Comparison of ENCODE assay signal across 11 cellular contexts in the genomic region with DNA sequence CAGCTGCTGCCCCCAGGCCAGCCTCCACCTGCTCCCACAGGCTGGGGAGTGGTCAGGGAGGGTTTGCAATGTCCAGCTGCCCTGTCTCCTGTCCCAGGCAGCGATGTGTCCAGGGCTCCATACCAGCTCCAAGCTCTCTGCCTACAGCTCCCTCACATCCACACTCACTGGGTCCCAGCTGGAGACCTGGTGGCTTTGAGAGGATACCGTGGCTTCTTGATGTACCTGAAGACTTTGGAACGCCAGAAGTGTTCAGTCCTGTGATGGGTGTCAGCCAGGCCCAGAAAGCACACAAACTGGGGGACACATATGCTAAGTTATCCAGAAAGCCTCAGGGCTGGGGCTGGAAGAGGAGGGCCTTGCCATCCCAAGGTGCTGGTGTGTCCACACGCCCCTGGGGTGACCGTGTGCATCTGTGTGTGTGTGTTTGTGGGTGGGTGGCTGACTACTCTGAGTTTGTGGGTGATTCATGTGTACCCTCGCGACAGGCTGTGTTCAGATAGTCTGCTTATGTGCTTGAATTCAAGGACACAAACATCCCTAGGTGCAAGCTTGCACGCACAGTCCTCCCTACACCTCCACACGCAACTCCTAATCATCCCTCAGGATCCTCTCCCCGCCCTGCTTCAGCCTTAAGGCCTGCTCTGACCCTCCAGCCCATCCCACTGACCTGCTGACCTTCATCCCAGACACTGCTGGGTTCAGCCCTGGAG. TPM values are rescaled to one million over a fixed set of nuclear protein-coding genes. Genes with fewer than 3 reads are reported as not detected.
A peak's percentile ranks its signal among the peaks of the same experiment; 100 is the strongest.
DNase-seq lines count a peak whose midpoint lies in the region; ATAC-seq and TF ChIP-seq lines count a peak whose summit lies in the region.
"Had no signal": no experiment of that assay in that cellular context is flagged by ENCODE, and none has a peak within 500 bp of the region (broad histone marks: within the 10 kb centered on the region; RNA-seq: fewer than 3 reads in every experiment).

No MANE protein-coding gene starts in this region.

- DNase-seq in stimulated activated naive CD8-positive, alpha-beta T cell treated with anti-CD3 and anti-CD28 coated beads, Interleukin-15, Interleukin-2, amounts not matched to agents 100 U/mL and 50 U/mL, for 24 hours = no peak
- DNase-seq in activated naive CD8-positive, alpha-beta T cell treated with anti-CD3 and anti-CD28 coated beads, Interleukin-2, amount 10 ng/mL, durations not matched to agents 7 days and 5 days = no peak
- DNase-seq in GM13976 (ENCODE audit: low spot score) = no peak
- no peak for DNase-seq in NCI-H82 (lab: John Stamatoyannopoulos, UW)
- no peak for DNase-seq in NCI-H1417 treated with DMSO at 0.1 percent for 48 hours (lab: John Stamatoyannopoulos, UW)
- DNase-seq: activated CD4-positive, alpha-beta T cell treated with anti-CD3 and anti-CD28 coated beads, Interleukin-2, amount 50 U/mL, for 48 hours; NCI-H1417; NCI-H774 had no signal

- TF ChIP-seq CTCF in GM13976 (IDR thresholded peaks at IDR 0.05; ENCODE audit: borderline replicate concordance, control extremely low read depth, extremely low read depth, insufficient read depth, missing control alignments) = no peak

- H3K27me3 Mint-ChIP-seq in stimulated activated naive CD8-positive, alpha-beta T cell treated with anti-CD3 and anti-CD28 coated beads, Interleukin-15, Interleukin-2, amounts not matched to agents 100 ng/mL and 50 ng/mL, for 24 hours = no peaks in the 10 kb centered on the region
- H3K27me3 Mint-ChIP-seq in activated naive CD8-positive, alpha-beta T cell treated with anti-CD3 and anti-CD28 coated beads, Interleukin-2, amount 10 ng/mL, durations not matched to agents 7 days and 5 days = no peaks in the 10 kb centered on the region

- no peak overlapping the region for H3K4me3 Mint-ChIP-seq in stimulated activated naive CD8-positive, alpha-beta T cell treated with anti-CD3 and anti-CD28 coated beads, Interleukin-15, Interleukin-2, amounts not matched to agents 100 ng/mL and 50 ng/mL, for 24 hours
- H3K4me3 Mint-ChIP-seq in activated naive CD8-positive, alpha-beta T cell treated with anti-CD3 and anti-CD28 coated beads, Interleukin-2, amount 10 ng/mL, durations not matched to agents 7 days and 5 days = peak overlapping the region; percentile 81

- in situ Hi-C loops in GM13976 (cut with MboI; ENCODE audit: low sequenced_read_pairs, unreplicated experiment) = no loop called here

- no peaks in the 10 kb centered on the region for H3K36me3 Mint-ChIP-seq in stimulated activated naive CD8-positive, alpha-beta T cell treated with anti-CD3 and anti-CD28 coated beads, Interleukin-15, Interleukin-2, amounts not matched to agents 100 ng/mL and 50 ng/mL, for 24 hours (ENCODE audit: low read depth)
- H3K36me3 Mint-ChIP-seq in activated naive CD8-positive, alpha-beta T cell treated with anti-CD3 and anti-CD28 coated beads, Interleukin-2, amount 10 ng/mL, durations not matched to agents 7 days and 5 days = peaks cover 3% of the 10 kb centered on the region

- no peaks in the 10 kb centered on the region for H3K4me1 ChIP-seq in muscle layer of duodenum (ENCODE audit: control insufficient read depth in 1 of 2, insufficient read depth in 2 of 2, low read length in 2 of 2)

- H3K4me3 ChIP-seq in muscle layer of duodenum (ENCODE audit: low read depth in 1 of 2, low read length in 2 of 2) = no peak overlapping the region

- no peaks in the 10 kb centered on the region for H3K27me3 ChIP-seq in muscle layer of duodenum (ENCODE audit: low read depth, low read length)

- H3K36me3 ChIP-seq in muscle layer of duodenum (ENCODE audit: control insufficient read depth in 1 of 2, insufficient read depth in 2 of 2, low read length in 2 of 2) = no peaks in the 10 kb centered on the region

- no peaks in the 10 kb centered on the region for H3K9me3 Mint-ChIP-seq in stimulated activated naive CD8-positive, alpha-beta T cell treated with anti-CD3 and anti-CD28 coated beads, Interleukin-15, Interleukin-2, amounts not matched to agents 100 ng/mL and 50 ng/mL, for 24 hours
- no peaks in the 10 kb centered on the region for H3K9me3 Mint-ChIP-seq in activated naive CD8-positive, alpha-beta T cell treated with anti-CD3 and anti-CD28 coated beads, Interleukin-2, amount 10 ng/mL, durations not matched to agents 7 days and 5 days

- H3K4me1 Mint-ChIP-seq in stimulated activated naive CD8-positive, alpha-beta T cell treated with anti-CD3 and anti-CD28 coated beads, Interleukin-15, Interleukin-2, amounts not matched to agents 100 ng/mL and 50 ng/mL, for 24 hours (ENCODE audit: low read depth) = peaks cover 62% of the 10 kb centered on the region
- peaks cover 53% of the 10 kb centered on the region for H3K4me1 Mint-ChIP-seq in activated naive CD8-positive, alpha-beta T cell treated with anti-CD3 and anti-CD28 coated beads, Interleukin-2, amount 10 ng/mL, durations not matched to agents 7 days and 5 days

- no peak for ATAC-seq in stimulated activated naive CD8-positive, alpha-beta T cell treated with anti-CD3 and anti-CD28 coated beads, Interleukin-15, Interleukin-2, amounts not matched to agents 100 U/mL and 50 U/mL, for 24 hours
- ATAC-seq in activated naive CD8-positive, alpha-beta T cell treated with anti-CD3 and anti-CD28 coated beads, Interleukin-2, amount 10 ng/mL, durations not matched to agents 7 days and 5 days (ENCODE audit: low read depth) = no peak
- no peak for ATAC-seq in GM21825 (IDR thresholded peaks at IDR 0.05; ENCODE audit: unreplicated experiment)

- peak overlapping the region; percentile 56 for H3K27ac Mint-ChIP-seq in stimulated activated naive CD8-positive, alpha-beta T cell treated with anti-CD3 and anti-CD28 coated beads, Interleukin-15, Interleukin-2, amounts not matched to agents 100 ng/mL and 50 ng/mL, for 24 hours
- peak overlapping the region; percentile 94 for H3K27ac Mint-ChIP-seq in activated naive CD8-positive, alpha-beta T cell treated with anti-CD3 and anti-CD28 coated beads, Interleukin-2, amount 10 ng/mL, durations not matched to agents 7 days and 5 days

- POLR2A ChIA-PET in activated naive CD8-positive, alpha-beta T cell treated with anti-CD3 and anti-CD28 coated beads, Interleukin-2, amount 10 ng/mL, durations not matched to agents 7 days and 5 days (lab: Charles Lee) = interaction anchor here (0.6 to 8.4 kb wide), 9 partner anchors 9 to 192 kb away, joined by 3 to 238 read pairs (median 6); a partner anchor contains a TSS

- H3K9me3 ChIP-seq in muscle layer of duodenum (ENCODE audit: control insufficient read depth in 1 of 2, low read length in 2 of 2) = no peaks in the 10 kb centered on the region

- H3K27ac ChIP-seq in muscle layer of duodenum (ENCODE audit: low read length) = peak overlapping the region; percentile 86

RNA-seq across cellular contexts. Expression of a gene that starts 33.3 kb away (rescaled TPM):
- total RNA-seq in activated naive CD8-positive, alpha-beta T cell treated with anti-CD3 and anti-CD28 coated beads, Interleukin-2, amount 10 ng/mL, durations not matched to agents 7 days and 5 days = 100 to 1,000 TPM; 207 to 218 TPM
